Comparison of ENCODE assay signal across 27 cellular contexts in the genomic region with DNA sequence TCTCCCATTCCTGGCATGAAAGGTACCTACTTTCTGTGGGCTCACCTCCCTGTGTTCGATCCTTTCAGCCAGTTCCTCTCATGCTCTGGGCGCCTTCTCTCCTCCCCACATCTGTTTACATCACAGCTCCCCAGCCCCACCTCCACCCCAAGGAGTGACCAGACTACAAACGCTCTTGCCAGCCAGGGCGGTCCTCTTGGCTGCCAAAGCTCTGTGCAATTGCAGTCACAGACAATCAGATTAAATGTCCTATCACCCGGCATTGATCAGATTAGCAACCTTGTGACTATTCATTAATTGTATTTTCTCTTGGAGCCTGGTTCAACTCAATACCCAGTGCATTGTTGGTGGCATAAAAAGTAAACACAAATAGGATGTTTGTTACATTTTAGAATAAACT.
DNase-seq lines count a peak whose midpoint lies in the region; ATAC-seq and TF ChIP-seq lines count a peak whose summit lies in the region.
"Had no signal": no experiment of that assay in that cellular context is flagged by ENCODE, and none has a peak within 500 bp of the region (broad histone marks: within the 10 kb centered on the region; RNA-seq: fewer than 3 reads in every experiment).

No MANE protein-coding gene starts in this region.

- peaks cover 20% of the 10 kb centered on the region for H3K4me1 ChIP-seq in BE2C
- H3K4me1 ChIP-seq: esophagus squamous epithelium, lower lobe of right lung, prostate gland had no signal

- no peaks in the 10 kb centered on the region for H3K9me3 ChIP-seq in BE2C
- H3K9me3 ChIP-seq: esophagus squamous epithelium, lower lobe of right lung, prostate gland, tibial nerve had no signal

- no peaks in the 10 kb centered on the region for H3K36me3 ChIP-seq in BE2C
- H3K36me3 ChIP-seq: lower lobe of right lung, prostate gland had no signal

- TF ChIP-seq CTCF in BE2C (IDR thresholded peaks at IDR 0.05; ENCODE audit: low read depth, low read length): no peak

- ATAC-seq in SK-N-SH treated with all-trans-retinoic acid at 6 μM for 48 hours: peak; percentile 32; the same call in 1 of the 3 replicates
- no peak for ATAC-seq in HG02840 (IDR thresholded peaks at IDR 0.05; ENCODE audit: low FRiP score, unreplicated experiment)
- ATAC-seq: lower lobe of right lung; sciatic nerve; stimulated activated naive CD8-positive, alpha-beta T cell treated with anti-CD3 and anti-CD28 coated beads, Interleukin-15, amount 100 ng/mL, for 72 hours had no signal

- DNase-seq in BE2C (peak; percentile 84), globus pallidus (ENCODE audit: low spot score) (peak; percentile 88), nucleus accumbens (lab: John Stamatoyannopoulos, UW) (peak in 41 of 56 donors; percentile 10 to 83 (median 49)), NCI-H1436 treated with DMSO at 0.1 percent for 48 hours (lab: John Stamatoyannopoulos, UW) (no peak), SKM-1 (lab: John Stamatoyannopoulos, UW; ENCODE audit: unreplicated experiment) (no peak), NK-92 (lab: John Stamatoyannopoulos, UW; ENCODE audit: unreplicated experiment) (no peak)
- DNase-seq: activated CD4-positive, alpha-beta T cell treated with anti-CD3 and anti-CD28 coated beads for 48 hours; activated effector memory CD4-positive, alpha-beta T cell treated with anti-CD3 and anti-CD28 coated beads, Interleukin-2, amount 50 U/mL, for 16 hours; activated naive CD8-positive, alpha-beta T cell treated with anti-CD3 and anti-CD28 coated beads, Interleukin-2, amount 10 ng/mL, durations not matched to agents 7 days and 5 days; CD4-positive, alpha-beta T cell; central memory CD4-positive, alpha-beta T cell; esophagus squamous epithelium; Karpas-422; kidney glomerular epithelial cell; lower lobe of right lung; NCI-H1436; NCI-H226; nephron progenitor cell; SHP77 treated with DMSO at 0.1 percent for 48 hours; stimulated activated CD8-positive, alpha-beta memory T cell treated with anti-CD3 and anti-CD28 coated beads, Interleukin-4, amount 100 ng/mL, for 48 hours; stimulated activated naive CD8-positive, alpha-beta T cell treated with anti-CD3 and anti-CD28 coated beads, Interleukin-15, amount 100 ng/mL, for 72 hours; T1000 had no signal

- no peak overlapping the region for H3K4me3 ChIP-seq in BE2C (ENCODE audit: low read depth, low read length)
- H3K4me3 ChIP-seq: esophagus squamous epithelium, lower lobe of right lung, prostate gland, tibial nerve had no signal

- H3K27me3 ChIP-seq in BE2C: no peaks in the 10 kb centered on the region
- H3K27me3 ChIP-seq: esophagus squamous epithelium, tibial nerve had no signal

TF ChIP-seq in SK-N-SH treated with all-trans-retinoic acid at 6 μM for 48 hours, 23 proteins besides CTCF, POLR2A, EP300 and RAD21:
- TF ChIP-seq POU6F1 (CRISPR knock-in tag; IDR thresholded peaks at IDR 0.05; ENCODE audit: borderline replicate concordance, low read depth) (no peak), GLIS3 (CRISPR knock-in tag; IDR thresholded peaks at IDR 0.05) (peak; percentile 59; the same call in 1 of the 2 replicates), ZC3H10 (CRISPR knock-in tag; IDR thresholded peaks at IDR 0.05) (no peak), TCF4 (CRISPR knock-in tag; IDR thresholded peaks at IDR 0.05; ENCODE audit: borderline replicate concordance) (peak; percentile 95), BACH2 (CRISPR knock-in tag; IDR thresholded peaks at IDR 0.05; ENCODE audit: borderline replicate concordance) (no peak)
- TF ChIP-seq, protein P1, sequence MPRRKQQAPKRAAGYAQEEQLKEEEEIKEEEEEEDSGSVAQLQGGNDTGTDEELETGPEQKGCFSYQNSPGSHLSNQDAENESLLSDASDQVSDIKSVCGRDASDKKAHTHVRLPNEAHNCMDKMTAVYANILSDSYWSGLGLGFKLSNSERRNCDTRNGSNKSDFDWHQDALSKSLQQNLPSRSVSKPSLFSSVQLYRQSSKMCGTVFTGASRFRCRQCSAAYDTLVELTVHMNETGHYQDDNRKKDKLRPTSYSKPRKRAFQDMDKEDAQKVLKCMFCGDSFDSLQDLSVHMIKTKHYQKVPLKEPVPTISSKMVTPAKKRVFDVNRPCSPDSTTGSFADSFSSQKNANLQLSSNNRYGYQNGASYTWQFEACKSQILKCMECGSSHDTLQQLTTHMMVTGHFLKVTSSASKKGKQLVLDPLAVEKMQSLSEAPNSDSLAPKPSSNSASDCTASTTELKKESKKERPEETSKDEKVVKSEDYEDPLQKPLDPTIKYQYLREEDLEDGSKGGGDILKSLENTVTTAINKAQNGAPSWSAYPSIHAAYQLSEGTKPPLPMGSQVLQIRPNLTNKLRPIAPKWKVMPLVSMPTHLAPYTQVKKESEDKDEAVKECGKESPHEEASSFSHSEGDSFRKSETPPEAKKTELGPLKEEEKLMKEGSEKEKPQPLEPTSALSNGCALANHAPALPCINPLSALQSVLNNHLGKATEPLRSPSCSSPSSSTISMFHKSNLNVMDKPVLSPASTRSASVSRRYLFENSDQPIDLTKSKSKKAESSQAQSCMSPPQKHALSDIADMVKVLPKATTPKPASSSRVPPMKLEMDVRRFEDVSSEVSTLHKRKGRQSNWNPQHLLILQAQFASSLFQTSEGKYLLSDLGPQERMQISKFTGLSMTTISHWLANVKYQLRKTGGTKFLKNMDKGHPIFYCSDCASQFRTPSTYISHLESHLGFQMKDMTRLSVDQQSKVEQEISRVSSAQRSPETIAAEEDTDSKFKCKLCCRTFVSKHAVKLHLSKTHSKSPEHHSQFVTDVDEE (CRISPR knock-in tag; IDR thresholded peaks at IDR 0.05): peak; percentile 87; the same call in 1 of the 2 replicates
- TF ChIP-seq, protein P2, sequence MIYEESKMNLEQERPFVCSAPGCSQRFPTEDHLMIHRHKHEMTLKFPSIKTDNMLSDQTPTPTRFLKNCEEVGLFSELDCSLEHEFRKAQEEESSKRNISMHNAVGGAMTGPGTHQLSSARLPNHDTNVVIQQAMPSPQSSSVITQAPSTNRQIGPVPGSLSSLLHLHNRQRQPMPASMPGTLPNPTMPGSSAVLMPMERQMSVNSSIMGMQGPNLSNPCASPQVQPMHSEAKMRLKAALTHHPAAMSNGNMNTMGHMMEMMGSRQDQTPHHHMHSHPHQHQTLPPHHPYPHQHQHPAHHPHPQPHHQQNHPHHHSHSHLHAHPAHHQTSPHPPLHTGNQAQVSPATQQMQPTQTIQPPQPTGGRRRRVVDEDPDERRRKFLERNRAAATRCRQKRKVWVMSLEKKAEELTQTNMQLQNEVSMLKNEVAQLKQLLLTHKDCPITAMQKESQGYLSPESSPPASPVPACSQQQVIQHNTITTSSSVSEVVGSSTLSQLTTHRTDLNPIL (CRISPR knock-in tag; IDR thresholded peaks at IDR 0.05; ENCODE audit: low read depth): 0 out of 2 replicates have a peak, but pooled peaks have one; percentile 37
TF ChIP-seq in SK-N-SH treated with all-trans-retinoic acid at 6 μM for 48 hours: peak in this region for 4.

Comparison
In these comparisons a context has a peak if more than half of its experiments do, and no peak if none do; other contexts are left out.
1. DNase-seq: peak in BE2C (single experiment), globus pallidus (single experiment) and nucleus accumbens (41 of 56); none in NCI-H1436 treated with DMSO at 0.1 percent for 48 hours (single experiment), SKM-1 (single experiment) and NK-92 (single experiment).